ENCODE assay signal across 1 cellular context in genomic region chr18:9926977-9927376, GRCh38.
TF ChIP-seq lines count a peak whose summit lies in the region.

No MANE protein-coding gene starts in this region.

TF ChIP-seq in GM23338, 12 proteins besides CTCF, POLR2A, EP300 and RAD21 (continued from another document):
- TF ChIP-seq ZNF462 (CRISPR knock-in tag; IDR thresholded peaks at IDR 0.05) (no peak), NANOG (IDR thresholded peaks at IDR 0.05; ENCODE audit: borderline replicate concordance) (no peak), JUNB (IDR thresholded peaks at IDR 0.05; ENCODE audit: unreplicated experiment) (no peak), REST (IDR thresholded peaks at IDR 0.05; ENCODE audit: unreplicated experiment) (no peak), STAT1 (IDR thresholded peaks at IDR 0.05; ENCODE audit: unreplicated experiment) (no peak), EZH2phosphoT487 (IDR thresholded peaks at IDR 0.05; ENCODE audit: unreplicated experiment) (no peak), EZH2 (IDR thresholded peaks at IDR 0.05; ENCODE audit: low read depth, unreplicated experiment) (no peak), ETS1 (IDR thresholded peaks at IDR 0.05) (no peak)
